1 cellular context compared by ENCODE assay signal in the genomic region with DNA sequence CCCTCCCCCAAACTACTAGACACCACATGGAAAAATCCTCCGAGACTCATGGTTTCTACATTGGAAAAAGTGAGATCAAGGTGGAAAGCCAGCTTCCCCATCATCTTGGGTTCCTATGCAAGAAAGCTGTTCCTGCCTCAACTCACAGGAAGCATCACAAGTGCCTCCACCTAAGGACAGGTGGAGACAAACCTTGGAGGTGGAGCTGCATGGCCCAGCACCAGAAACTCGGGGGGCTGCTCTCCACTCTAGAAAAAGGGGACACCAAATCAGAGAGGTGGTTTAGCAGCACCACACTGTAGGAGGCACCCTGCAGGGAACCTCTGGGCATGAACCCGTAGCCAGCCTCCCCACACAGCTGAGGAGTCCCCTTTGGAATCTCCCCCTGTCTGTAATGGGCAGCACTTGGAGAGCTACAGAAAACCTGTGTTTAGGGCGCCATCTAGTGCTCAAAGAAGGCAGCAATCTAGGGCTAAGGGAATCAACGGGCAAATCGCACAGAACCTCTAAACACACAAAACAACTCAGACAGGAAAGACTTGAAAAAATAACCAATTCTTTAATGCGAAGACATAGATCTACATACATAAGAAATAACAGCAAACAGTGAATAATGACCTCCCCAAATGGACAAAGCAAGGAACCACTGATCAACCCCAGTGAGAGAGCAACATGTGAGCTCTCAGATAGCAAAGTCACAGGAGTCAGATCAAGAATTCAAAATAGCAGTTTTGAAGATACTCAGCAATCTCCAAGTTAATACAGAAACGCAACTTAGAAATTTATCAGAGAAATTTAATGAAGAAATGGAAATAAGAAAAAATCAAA.
TF ChIP-seq lines count a peak whose summit lies in the region.

No MANE protein-coding gene starts in this region.

TF ChIP-seq in HCT116, 20 proteins besides CTCF, POLR2A, EP300 and RAD21 (continued from another document):
- TF ChIP-seq REST (IDR thresholded peaks at IDR 0.05; ENCODE audit: low read depth) (no peak), EZH2 (IDR thresholded peaks at IDR 0.05) (no peak), POLR2AphosphoS5 (IDR thresholded peaks at IDR 0.05; ENCODE audit: low read depth, low read length) (no peak), ATF3 (IDR thresholded peaks at IDR 0.05) (no peak), ZNF274 (IDR thresholded peaks at IDR 0.05; ENCODE audit: low read depth, low read length) (no peak)
- TF ChIP-seq, protein P1, sequence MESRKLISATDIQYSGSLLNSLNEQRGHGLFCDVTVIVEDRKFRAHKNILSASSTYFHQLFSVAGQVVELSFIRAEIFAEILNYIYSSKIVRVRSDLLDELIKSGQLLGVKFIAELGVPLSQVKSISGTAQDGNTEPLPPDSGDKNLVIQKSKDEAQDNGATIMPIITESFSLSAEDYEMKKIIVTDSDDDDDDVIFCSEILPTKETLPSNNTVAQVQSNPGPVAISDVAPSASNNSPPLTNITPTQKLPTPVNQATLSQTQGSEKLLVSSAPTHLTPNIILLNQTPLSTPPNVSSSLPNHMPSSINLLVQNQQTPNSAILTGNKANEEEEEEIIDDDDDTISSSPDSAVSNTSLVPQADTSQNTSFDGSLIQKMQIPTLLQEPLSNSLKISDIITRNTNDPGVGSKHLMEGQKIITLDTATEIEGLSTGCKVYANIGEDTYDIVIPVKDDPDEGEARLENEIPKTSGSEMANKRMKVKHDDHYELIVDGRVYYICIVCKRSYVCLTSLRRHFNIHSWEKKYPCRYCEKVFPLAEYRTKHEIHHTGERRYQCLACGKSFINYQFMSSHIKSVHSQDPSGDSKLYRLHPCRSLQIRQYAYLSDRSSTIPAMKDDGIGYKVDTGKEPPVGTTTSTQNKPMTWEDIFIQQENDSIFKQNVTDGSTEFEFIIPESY (IDR thresholded peaks at IDR 0.05; ENCODE audit: extremely low read depth, insufficient replicate concordance, low read length): no peak
